In genomic region chr12:7162691-7163114, GRCh38 we compare ENCODE assay signal across 8 cellular contexts. TPM values are rescaled to one million over a fixed set of nuclear protein-coding genes. Genes with fewer than 3 reads are reported as not detected.
DNase-seq lines count a peak whose midpoint lies in the region; ATAC-seq and TF ChIP-seq lines count a peak whose summit lies in the region.

No MANE protein-coding gene starts in this region.

- H3F3A ChIP-seq in neural progenitor cell (ENCODE audit: low read depth), result no peaks in the 10 kb centered on the region

- peaks cover 27 to 44% of the 10 kb centered on the region in 2 donors for H3K27me3 Mint-ChIP-seq in CD8-positive, alpha-beta memory T cell
- peaks cover 11% of the 10 kb centered on the region for H3K27me3 Mint-ChIP-seq in neural progenitor cell (ENCODE audit: insufficient read depth, low read depth)

- H3K9me3 Mint-ChIP-seq in CD8-positive, alpha-beta memory T cell, result peaks cover 0 to 2% (median 1%) of the 10 kb centered on the region in 5 donors
- H3K9me3 Mint-ChIP-seq in neural progenitor cell, result peaks cover 26% of the 10 kb centered on the region

- peaks cover 3 to 12% (median 7%) of the 10 kb centered on the region in 3 donors for H3K36me3 Mint-ChIP-seq in CD8-positive, alpha-beta memory T cell
- peaks cover 4% of the 10 kb centered on the region for H3K36me3 Mint-ChIP-seq in neural progenitor cell

- TF ChIP-seq CTCF in epithelial cell of proximal tubule (conservative IDR thresholded peaks at IDR 0.05; ENCODE audit: low read depth, low read length) (peak; percentile 78), neural progenitor cell (IDR thresholded peaks at IDR 0.05) (peak; percentile 67)

- DNase-seq in CD8-positive, alpha-beta memory T cell, result peak in 1 of 5 donors; percentile 16
- DNase-seq in Jurkat, Clone E6-1 (ENCODE audit: low read depth, low spot score), result peak; percentile 11
- peak; percentile 7 for DNase-seq in T-helper 9 cell
- no peak for DNase-seq in epithelial cell of proximal tubule (ENCODE audit: low read depth)
- peak; percentile 58 for DNase-seq in neural progenitor cell (ENCODE audit: low spot score)
- no peak for DNase-seq in CD1c-positive myeloid dendritic cell (ENCODE audit: extremely low spot score)
- DNase-seq in epidermal melanocyte (ENCODE audit: insufficient read length, low spot score), result no peak

- no peak overlapping the region for H3K4me2 ChIP-seq in neural progenitor cell

- no peak overlapping the region for H3K27ac ChIP-seq in CD8-positive, alpha-beta memory T cell (ENCODE audit: low read depth, low read length)
- H3K27ac ChIP-seq in neural progenitor cell, result no peak overlapping the region

- H3K27me3 ChIP-seq in CD8-positive, alpha-beta memory T cell (ENCODE audit: insufficient read depth, low read length, poor library complexity, severe bottlenecking), result peaks cover 7% of the 10 kb centered on the region
- H3K27me3 ChIP-seq in neural progenitor cell, result peaks cover 17% of the 10 kb centered on the region

- H3K36me3 ChIP-seq in CD8-positive, alpha-beta memory T cell (ENCODE audit: insufficient read depth, low read length), result no peaks in the 10 kb centered on the region
- H3K36me3 ChIP-seq in neural progenitor cell, result no peaks in the 10 kb centered on the region

- no peak for ATAC-seq in GM19035 (IDR thresholded peaks at IDR 0.05; ENCODE audit: unreplicated experiment)

- no peaks in the 10 kb centered on the region for H4K20me1 ChIP-seq in neural progenitor cell (ENCODE audit: low read depth)

- POLR2A ChIA-PET in CD8-positive, alpha-beta memory T cell (lab: Charles Lee), result no interaction called here

- peaks cover 8 to 12% (median 8%) of the 10 kb centered on the region in 3 donors for H3K4me1 Mint-ChIP-seq in CD8-positive, alpha-beta memory T cell
- H3K4me1 Mint-ChIP-seq in neural progenitor cell, result no peaks in the 10 kb centered on the region

- no peak overlapping the region for H3K9ac ChIP-seq in neural progenitor cell

- no peaks in the 10 kb centered on the region for H3K9me3 ChIP-seq in CD8-positive, alpha-beta memory T cell (ENCODE audit: low read length)
- peaks cover 9% of the 10 kb centered on the region for H3K9me3 ChIP-seq in neural progenitor cell (ENCODE audit: low read depth)

- H3K79me2 ChIP-seq in neural progenitor cell (ENCODE audit: low read depth), result no peaks in the 10 kb centered on the region

- H3K4me3 Mint-ChIP-seq in CD8-positive, alpha-beta memory T cell, result peak overlapping the region in 5 of 7 donors; percentile 4 to 54 (median 46)
- no peak overlapping the region for H3K4me3 Mint-ChIP-seq in neural progenitor cell

- no peak overlapping the region for H3K4me3 ChIP-seq in CD8-positive, alpha-beta memory T cell (ENCODE audit: low read length)
- no peak overlapping the region for H3K4me3 ChIP-seq in Jurkat, Clone E6-1 (ENCODE audit: low read length)
- H3K4me3 ChIP-seq in epithelial cell of proximal tubule (ENCODE audit: low read depth, low read length) (no peak overlapping the region), neural progenitor cell (no peak overlapping the region)

- H3K27ac Mint-ChIP-seq in CD8-positive, alpha-beta memory T cell, result no peak overlapping the region
- H3K27ac Mint-ChIP-seq in neural progenitor cell, result no peak overlapping the region

- H2AFZ ChIP-seq in neural progenitor cell (replicated peaks), result peak overlapping the region; percentile 92

- CTCF ChIA-PET in CD8-positive, alpha-beta memory T cell (lab: Charles Lee), result interaction anchor here (1.4 kb wide), 1 partner anchor 18 kb away, joined by 4 read pairs; no protein-coding TSS in a partner anchor

- peaks cover 11% of the 10 kb centered on the region for H3K4me1 ChIP-seq in CD8-positive, alpha-beta memory T cell (ENCODE audit: insufficient read depth, low read length)
- H3K4me1 ChIP-seq in neural progenitor cell, result no peaks in the 10 kb centered on the region

RNA-seq across cellular contexts. Expression of gene PEX5, which starts 26.8 kb away (rescaled TPM):
- 10 to 100 TPM; 30.7 to 31.3 TPM for total RNA-seq in CD8-positive, alpha-beta memory T cell
- 17.4 TPM for polyA plus RNA-seq in CD8-positive, alpha-beta memory T cell
- 54.3 TPM for polyA plus RNA-seq in Jurkat, Clone E6-1 (2012; ENCODE audit: insufficient read depth, insufficient read length)
- 14.4 and 20.0 TPM in 2 replicates for total RNA-seq in epithelial cell of proximal tubule
- 20.2 and 46.1 TPM in 2 replicates for total RNA-seq in neural progenitor cell (ENCODE audit: low replicate concordance)

RNA-seq across cellular contexts. Expression of gene CLSTN3, which starts 32.5 kb away (rescaled TPM):
- 10 to 100 TPM; 16.5 to 17.7 TPM for total RNA-seq in CD8-positive, alpha-beta memory T cell
- polyA plus RNA-seq in CD8-positive, alpha-beta memory T cell, result 7.7 TPM
- 29.4 TPM for polyA plus RNA-seq in Jurkat, Clone E6-1 (2012; ENCODE audit: insufficient read depth, insufficient read length)
- total RNA-seq in epithelial cell of proximal tubule, result 25.2 and 57.5 TPM in 2 replicates
- 24.0 and 36.9 TPM in 2 replicates for total RNA-seq in neural progenitor cell (ENCODE audit: low replicate concordance)

RNA-seq across cellular contexts. Expression of gene RBP5, which starts 34.0 kb away (rescaled TPM):
- total RNA-seq in CD8-positive, alpha-beta memory T cell, result under 1 TPM in 1 of 2 experiments, not detected in 1; 0.31 TPM
- polyA plus RNA-seq in CD8-positive, alpha-beta memory T cell, result not detected
- polyA plus RNA-seq in Jurkat, Clone E6-1 (2012; ENCODE audit: insufficient read depth, insufficient read length), result 2.8 TPM
- total RNA-seq in epithelial cell of proximal tubule (not detected in 2 replicates), neural progenitor cell (ENCODE audit: low replicate concordance) (not detected in 2 replicates)

RNA-seq across cellular contexts. Expression of gene C1RL, which starts 53.7 kb away (rescaled TPM):
- 10 to 100 TPM; 12.7 to 14.2 TPM for total RNA-seq in CD8-positive, alpha-beta memory T cell
- 7.2 TPM for polyA plus RNA-seq in CD8-positive, alpha-beta memory T cell
- 7.5 TPM for polyA plus RNA-seq in Jurkat, Clone E6-1 (2012; ENCODE audit: insufficient read depth, insufficient read length)
- total RNA-seq in epithelial cell of proximal tubule (11.2 and 11.3 TPM in 2 replicates), neural progenitor cell (ENCODE audit: low replicate concordance) (18.3 and 32.2 TPM in 2 replicates)

Comparison
In these comparisons a context has a peak if more than half of its experiments do, and no peak if none do; other contexts are left out.
1. DNase-seq: peak in Jurkat, Clone E6-1 (single experiment), T-helper 9 cell (single experiment) and neural progenitor cell (single experiment); none in epithelial cell of proximal tubule (single experiment), CD1c-positive myeloid dendritic cell (single experiment) and epidermal melanocyte (single experiment).